In the genomic region with DNA sequence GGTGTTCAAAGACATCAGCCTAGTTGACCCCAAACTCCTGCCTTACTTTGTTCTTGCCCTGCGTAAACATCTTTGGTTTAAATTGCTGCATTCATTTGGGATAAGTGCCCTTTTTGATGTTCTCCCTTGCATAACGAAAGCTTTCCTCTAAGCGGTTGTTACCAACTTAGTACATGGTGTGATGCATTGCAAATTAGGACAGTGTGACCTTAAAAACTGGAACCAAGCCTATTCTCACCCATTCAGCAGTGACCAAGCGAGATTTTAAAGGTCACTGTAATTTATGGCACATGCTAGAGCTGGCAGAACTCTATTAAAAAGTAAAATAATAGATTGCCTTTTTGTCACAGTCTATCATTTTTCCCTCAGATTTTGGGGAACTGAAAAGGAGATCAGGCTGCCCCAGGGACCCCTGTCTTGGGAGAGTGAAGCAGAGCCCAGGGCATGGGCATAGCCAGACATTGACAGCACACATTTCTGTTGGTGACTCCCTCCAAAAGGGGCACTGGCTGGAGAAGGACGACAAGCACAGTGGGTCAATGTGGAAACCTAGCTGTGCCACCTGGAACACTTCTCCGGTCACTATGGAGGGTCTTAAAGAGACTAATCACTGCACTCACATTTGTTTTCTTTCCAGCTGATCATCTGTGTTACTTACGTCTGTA, we compare ENCODE assay signal across 23 cellular contexts.
DNase-seq lines count a peak whose midpoint lies in the region; ATAC-seq and TF ChIP-seq lines count a peak whose summit lies in the region.
"Had no signal": no experiment of that assay in that cellular context is flagged by ENCODE, and none has a peak within 500 bp of the region (broad histone marks: within the 10 kb centered on the region; RNA-seq: fewer than 3 reads in every experiment).

No MANE protein-coding gene starts in this region.

- 70 to 85% methylated on average over 7 of the region's 7 CpGs for WGBS in heart right ventricle, 2 donors
- no CpG with 5 or more reads among the region's 7 CpGs for WGBS in mesendoderm (ENCODE audit: extremely low coverage, insufficient coverage, low lambda C conversion rate)

- H4K5ac ChIP-seq in mesendoderm (ENCODE audit: low read length) = no peak overlapping the region

- no peaks in the 10 kb centered on the region for H3K27me3 Mint-ChIP-seq in GM23338 (ENCODE audit: insufficient read depth, low read depth, poor library complexity)

- DNase-seq in GM23338 (ENCODE audit: low spot score) (no peak), caudate nucleus (lab: John Stamatoyannopoulos, UW) (peak in 1 of 61 donors; percentile 47), heart right ventricle (no peak), mesendoderm (no peak), inferior parietal cortex (ENCODE audit: extremely low spot score) (no peak), left lobe of liver (ENCODE audit: low spot score) (no peak), foreskin fibroblast (no peak)
- DNase-seq: BE2C, EL, GOT3, HCEC 1CT, NCI-H1092 treated with DMSO at 0.1 percent for 48 hours, NCI-H146, NCI-H2029, NCI-H345, NCI-H524 treated with DMSO at 0.1 percent for 48 hours, NCI-H82, Peyer's patch had no signal

- no peak for ATAC-seq in GM23338
- ATAC-seq in heart right ventricle = peak in 6 of 8 donors; percentile 62 to 89 (median 80)
- no peak for ATAC-seq in GM19035 (IDR thresholded peaks at IDR 0.05; ENCODE audit: unreplicated experiment)
- ATAC-seq in left lobe of liver = no peak
- ATAC-seq: A549, HepG2, K562 had no signal

- peak overlapping the region; percentile 29 for H2AK5ac ChIP-seq in mesendoderm (ENCODE audit: low read length)

- H3K27ac ChIP-seq in GM23338 (ENCODE audit: low read depth) (no peak overlapping the region), caudate nucleus (ENCODE audit: low read depth, low read length) (peak overlapping the region; percentile 20), heart right ventricle (peak overlapping the region in 9 of 10 donors; percentile 6 to 63 (median 43)), mesendoderm (ENCODE audit: low read depth, low read length) (peak overlapping the region; percentile 4)
- H3K27ac ChIP-seq: A549, HL-60, Peyer's patch had no signal

- H3K4me2 ChIP-seq in GM23338 (no peak overlapping the region), mesendoderm (ENCODE audit: low read length) (no peak overlapping the region)
- H3K4me2 ChIP-seq: A549 had no signal

- H3K9me3 ChIP-seq in heart right ventricle = no peaks in the 10 kb centered on the region
- H3K9me3 ChIP-seq: A549, BE2C, Peyer's patch had no signal

- no peaks in the 10 kb centered on the region for H4K20me1 ChIP-seq in GM23338 (replicated peaks; ENCODE audit: insufficient read depth)

- no peak overlapping the region for H2BK120ac ChIP-seq in mesendoderm (ENCODE audit: low read depth, low read length)

- H3K4me1 ChIP-seq in GM23338 (ENCODE audit: insufficient read depth) = peaks cover 21% of the 10 kb centered on the region
- H3K4me1 ChIP-seq in heart right ventricle = no peaks in the 10 kb centered on the region
- H3K4me1 ChIP-seq in mesendoderm (ENCODE audit: control insufficient read depth, low read depth, low read length) = peaks cover 7% of the 10 kb centered on the region
- H3K4me1 ChIP-seq: BE2C had no signal

- H3F3A ChIP-seq in GM23338 (replicated peaks; ENCODE audit: low read depth) = no peaks in the 10 kb centered on the region

- no peak overlapping the region for H2AFZ ChIP-seq in GM23338

- intact Hi-C loops in heart right ventricle (cut with DNase I) = no loop called here

- H3K4me3 ChIP-seq in GM23338 (no peak overlapping the region), heart right ventricle (no peak overlapping the region), mesendoderm (ENCODE audit: low read length) (no peak overlapping the region), foreskin fibroblast (ENCODE audit: low read depth in 1 of 2, low read length in 2 of 2) (no peak overlapping the region)
- H3K4me3 ChIP-seq: A549, K562, Peyer's patch had no signal

- H3K18ac ChIP-seq in mesendoderm (ENCODE audit: low read length) = no peak overlapping the region

- H3K27me3 ChIP-seq in GM23338 (ENCODE audit: insufficient read depth) = no peaks in the 10 kb centered on the region
- no peaks in the 10 kb centered on the region for H3K27me3 ChIP-seq in heart right ventricle
- no peaks in the 10 kb centered on the region for H3K27me3 ChIP-seq in mesendoderm (ENCODE audit: insufficient read depth, low read length, poor library complexity)
- H3K27me3 ChIP-seq: BE2C, Peyer's patch had no signal

- H3K36me3 ChIP-seq in GM23338 (ENCODE audit: insufficient read depth) (peaks cover 6% of the 10 kb centered on the region; the same call in 1 of the 2 replicates), heart right ventricle (no peaks in the 10 kb centered on the region), mesendoderm (ENCODE audit: control insufficient read depth, insufficient read depth, low read length) (no peaks in the 10 kb centered on the region)
- H3K36me3 ChIP-seq: BE2C, Peyer's patch had no signal

- H3K9ac ChIP-seq in mesendoderm (ENCODE audit: low read length) = no peak overlapping the region

- no peak overlapping the region for H3K23ac ChIP-seq in mesendoderm (ENCODE audit: low read length)

- H4K8ac ChIP-seq in mesendoderm (ENCODE audit: low read depth, low read length) = no peak overlapping the region

- peaks cover 53% of the 10 kb centered on the region for H3K36me3 Mint-ChIP-seq in GM23338 (ENCODE audit: low read depth)

- H3K79me2 ChIP-seq in GM23338 (replicated peaks; ENCODE audit: insufficient read depth) (no peaks in the 10 kb centered on the region), mesendoderm (ENCODE audit: control insufficient read depth, insufficient read depth, low read length) (no peaks in the 10 kb centered on the region)

- TF ChIP-seq CTCF in GM23338 (conservative IDR thresholded peaks at IDR 0.05; ENCODE audit: low read depth in 2 of 2) (no peak), heart right ventricle (IDR thresholded peaks at IDR 0.05) (no peak), foreskin fibroblast (IDR thresholded peaks at IDR 0.05; ENCODE audit: low read depth, low read length) (no peak)

- peak overlapping the region; percentile 48 for H2BK5ac ChIP-seq in mesendoderm (ENCODE audit: low read length)

- H3K4ac ChIP-seq in mesendoderm (ENCODE audit: low read depth, low read length) = no peak overlapping the region

- no peak overlapping the region for H3K4me3 Mint-ChIP-seq in GM23338

- H3K4me1 Mint-ChIP-seq in GM23338 = peaks cover 23% of the 10 kb centered on the region

- peak overlapping the region; percentile 36 for H3K56ac ChIP-seq in mesendoderm (ENCODE audit: low read length)

- no peak overlapping the region for H3K27ac Mint-ChIP-seq in GM23338

- no peaks in the 10 kb centered on the region for H3K9me2 ChIP-seq in GM23338 (ENCODE audit: insufficient read depth)

- H3K9me3 Mint-ChIP-seq in GM23338 = peaks cover 18% of the 10 kb centered on the region; the same call in 1 of the 3 replicates

- no peaks in the 10 kb centered on the region for H3K79me1 ChIP-seq in mesendoderm (ENCODE audit: low read length)

- no peak overlapping the region for H2BK15ac ChIP-seq in mesendoderm (replicated peaks; ENCODE audit: low read depth)

TF ChIP-seq in GM23338, 12 proteins besides CTCF, POLR2A, EP300 and RAD21:
- peak; percentile 55; the same call in 1 of the 2 replicates for TF ChIP-seq NANOG (IDR thresholded peaks at IDR 0.05; ENCODE audit: borderline replicate concordance)
- TF ChIP-seq, protein P1, sequence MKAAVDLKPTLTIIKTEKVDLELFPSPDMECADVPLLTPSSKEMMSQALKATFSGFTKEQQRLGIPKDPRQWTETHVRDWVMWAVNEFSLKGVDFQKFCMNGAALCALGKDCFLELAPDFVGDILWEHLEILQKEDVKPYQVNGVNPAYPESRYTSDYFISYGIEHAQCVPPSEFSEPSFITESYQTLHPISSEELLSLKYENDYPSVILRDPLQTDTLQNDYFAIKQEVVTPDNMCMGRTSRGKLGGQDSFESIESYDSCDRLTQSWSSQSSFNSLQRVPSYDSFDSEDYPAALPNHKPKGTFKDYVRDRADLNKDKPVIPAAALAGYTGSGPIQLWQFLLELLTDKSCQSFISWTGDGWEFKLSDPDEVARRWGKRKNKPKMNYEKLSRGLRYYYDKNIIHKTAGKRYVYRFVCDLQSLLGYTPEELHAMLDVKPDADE (IDR thresholded peaks at IDR 0.05) = no peak
- no peak for TF ChIP-seq CREB1 (CRISPR knock-in tag; IDR thresholded peaks at IDR 0.05; ENCODE audit: low read depth)
- TF ChIP-seq ZNF331 (CRISPR knock-in tag; IDR thresholded peaks at IDR 0.05; ENCODE audit: low read depth) = no peak
- TF ChIP-seq EZH2 (IDR thresholded peaks at IDR 0.05; ENCODE audit: low read depth, unreplicated experiment) = no peak

Comparison
In these comparisons a context has a peak if more than half of its experiments do, and no peak if none do; other contexts are left out.
1. ATAC-seq: peak in heart right ventricle (6 of 8); none in GM23338 (single experiment), GM19035 (single experiment) and left lobe of liver (single experiment).